ENCODE assay signal across 10 cellular contexts in the genomic region with DNA sequence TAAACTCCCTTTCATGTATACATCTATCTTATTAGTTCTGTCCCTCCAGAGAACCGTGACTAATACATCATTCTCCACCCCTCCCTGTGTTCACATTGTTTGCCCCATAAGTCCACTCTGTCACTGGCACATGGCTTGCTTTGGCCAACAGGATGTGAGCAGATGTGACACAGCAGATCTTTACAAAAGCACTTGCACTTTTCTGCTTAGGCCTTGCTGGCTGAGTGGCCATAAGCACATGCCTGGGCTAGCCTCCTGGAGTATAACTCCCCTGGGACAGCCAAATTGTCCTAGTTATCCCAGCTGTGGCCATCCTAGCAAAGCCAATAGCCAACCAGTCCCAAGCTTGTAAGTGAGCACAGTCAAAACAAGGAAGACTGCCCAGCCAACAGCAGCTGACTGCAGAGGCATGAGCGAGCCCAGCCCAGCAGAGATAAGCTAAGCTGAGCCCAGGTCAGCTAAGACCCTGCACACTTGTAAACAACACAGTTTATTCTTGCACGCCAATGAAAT. TPM values are rescaled to one million over a fixed set of nuclear protein-coding genes. Genes with fewer than 3 reads are reported as not detected.
DNase-seq lines count a peak whose midpoint lies in the region; ATAC-seq and TF ChIP-seq lines count a peak whose summit lies in the region.
"Had no signal": no experiment of that assay in that cellular context is flagged by ENCODE, and none has a peak within 500 bp of the region (broad histone marks: within the 10 kb centered on the region; RNA-seq: fewer than 3 reads in every experiment).

No MANE protein-coding gene starts in this region.

- H3K4me2 ChIP-seq in smooth muscle cell, result no peak overlapping the region

- H3K4me1 ChIP-seq in SJCRH30, result peaks cover 42% of the 10 kb centered on the region
- H3K4me1 ChIP-seq in smooth muscle cell (ENCODE audit: low read depth), result peaks cover 11% of the 10 kb centered on the region

- no peaks in the 10 kb centered on the region for H3K79me2 ChIP-seq in smooth muscle cell (ENCODE audit: low read depth)

- no peak for TF ChIP-seq CTCF in smooth muscle cell (IDR thresholded peaks at IDR 0.05; ENCODE audit: borderline replicate concordance, insufficient read depth, poor library complexity, severe bottlenecking)

- H3K36me3 ChIP-seq in SJCRH30 (no peaks in the 10 kb centered on the region), smooth muscle cell (ENCODE audit: low read depth) (no peaks in the 10 kb centered on the region)
- H3K36me3 ChIP-seq: thoracic aorta had no signal

- H3K27ac ChIP-seq in SJCRH30, result peak overlapping the region; percentile 99
- H3K27ac ChIP-seq in smooth muscle cell (ENCODE audit: low read depth), result no peak overlapping the region
- H3K27ac ChIP-seq: thoracic aorta had no signal

- no peak overlapping the region for H3K4me3 ChIP-seq in SJCRH30
- H3K4me3 ChIP-seq in smooth muscle cell, result no peak overlapping the region
- H3K4me3 ChIP-seq: thoracic aorta had no signal

- H2AFZ ChIP-seq in smooth muscle cell (ENCODE audit: low read depth), result no peak overlapping the region

- 71% methylated on average over 3 of the region's 3 CpGs for WGBS in smooth muscle cell (ENCODE audit: low lambda C conversion rate)

- H3K9me3 ChIP-seq in SJCRH30 (replicated peaks) (no peaks in the 10 kb centered on the region), smooth muscle cell (replicated peaks; ENCODE audit: low read depth) (no peaks in the 10 kb centered on the region)
- H3K9me3 ChIP-seq: thoracic aorta had no signal

- peak; percentile 17 for DNase-seq in ELF-1 (ENCODE audit: low read depth, low spot score)
- peak; percentile 91 to 97 for DNase-seq in SJCRH30
- DNase-seq in iris pigment epithelial cell (ENCODE audit: low read depth), result peak; percentile 64
- no peak for DNase-seq in smooth muscle cell (lab: John Stamatoyannopoulos, UW; ENCODE audit: unreplicated experiment)
- DNase-seq in stimulated activated CD4-positive, alpha-beta T cell treated with anti-CD3 and anti-CD28 coated beads, Interleukin-4, amount 100 ng/mL, for 1 hour, result no peak
- no peak for DNase-seq in activated T-cell treated with anti-CD3 and anti-CD28 coated beads, Interleukin-2, amount 50 U/mL, for 48 hours
- DNase-seq: activated CD8-positive, alpha-beta memory T cell treated with anti-CD3 and anti-CD28 coated beads, Interleukin-2, amount 50 U/mL, for 4 hours had no signal

- no peak overlapping the region for H3K9ac ChIP-seq in smooth muscle cell (ENCODE audit: low read depth)

- H4K20me1 ChIP-seq in smooth muscle cell (ENCODE audit: low read depth), result no peaks in the 10 kb centered on the region

- no peaks in the 10 kb centered on the region for H3F3A ChIP-seq in smooth muscle cell (ENCODE audit: low read depth)

- no peaks in the 10 kb centered on the region for H3K27me3 ChIP-seq in SJCRH30
- H3K27me3 ChIP-seq in smooth muscle cell (ENCODE audit: low read depth), result no peaks in the 10 kb centered on the region

- ATAC-seq in HG02623 (IDR thresholded peaks at IDR 0.05; ENCODE audit: unreplicated experiment) (peak; percentile 50), SK-N-SH treated with all-trans-retinoic acid at 6 μM for 48 hours (no peak)

TF ChIP-seq in SK-N-SH treated with all-trans-retinoic acid at 6 μM for 48 hours, 23 proteins besides CTCF, POLR2A, EP300 and RAD21 (continues in another document):
- no peak for TF ChIP-seq ZC3H10 (CRISPR knock-in tag; IDR thresholded peaks at IDR 0.05)
- no peak for TF ChIP-seq ZFP30 (CRISPR knock-in tag; IDR thresholded peaks at IDR 0.05)
- TF ChIP-seq ZNF565 (CRISPR knock-in tag; conservative IDR thresholded peaks at IDR 0.05; ENCODE audit: low read depth), result no peak
- TF ChIP-seq, protein P1, sequence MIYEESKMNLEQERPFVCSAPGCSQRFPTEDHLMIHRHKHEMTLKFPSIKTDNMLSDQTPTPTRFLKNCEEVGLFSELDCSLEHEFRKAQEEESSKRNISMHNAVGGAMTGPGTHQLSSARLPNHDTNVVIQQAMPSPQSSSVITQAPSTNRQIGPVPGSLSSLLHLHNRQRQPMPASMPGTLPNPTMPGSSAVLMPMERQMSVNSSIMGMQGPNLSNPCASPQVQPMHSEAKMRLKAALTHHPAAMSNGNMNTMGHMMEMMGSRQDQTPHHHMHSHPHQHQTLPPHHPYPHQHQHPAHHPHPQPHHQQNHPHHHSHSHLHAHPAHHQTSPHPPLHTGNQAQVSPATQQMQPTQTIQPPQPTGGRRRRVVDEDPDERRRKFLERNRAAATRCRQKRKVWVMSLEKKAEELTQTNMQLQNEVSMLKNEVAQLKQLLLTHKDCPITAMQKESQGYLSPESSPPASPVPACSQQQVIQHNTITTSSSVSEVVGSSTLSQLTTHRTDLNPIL (CRISPR knock-in tag; IDR thresholded peaks at IDR 0.05; ENCODE audit: low read depth), result no peak
- no peak for TF ChIP-seq TOX (CRISPR knock-in tag; IDR thresholded peaks at IDR 0.05; ENCODE audit: borderline replicate concordance)
- TF ChIP-seq, protein P2, sequence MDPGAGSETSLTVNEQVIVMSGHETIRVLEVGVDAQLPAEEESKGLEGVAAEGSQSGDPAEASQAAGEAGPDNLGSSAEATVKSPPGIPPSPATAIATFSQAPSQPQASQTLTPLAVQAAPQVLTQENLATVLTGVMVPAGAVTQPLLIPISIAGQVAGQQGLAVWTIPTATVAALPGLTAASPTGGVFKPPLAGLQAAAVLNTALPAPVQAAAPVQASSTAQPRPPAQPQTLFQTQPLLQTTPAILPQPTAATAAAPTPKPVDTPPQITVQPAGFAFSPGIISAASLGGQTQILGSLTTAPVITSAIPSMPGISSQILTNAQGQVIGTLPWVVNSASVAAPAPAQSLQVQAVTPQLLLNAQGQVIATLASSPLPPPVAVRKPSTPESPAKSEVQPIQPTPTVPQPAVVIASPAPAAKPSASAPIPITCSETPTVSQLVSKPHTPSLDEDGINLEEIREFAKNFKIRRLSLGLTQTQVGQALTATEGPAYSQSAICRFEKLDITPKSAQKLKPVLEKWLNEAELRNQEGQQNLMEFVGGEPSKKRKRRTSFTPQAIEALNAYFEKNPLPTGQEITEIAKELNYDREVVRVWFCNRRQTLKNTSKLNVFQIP (CRISPR knock-in tag; IDR thresholded peaks at IDR 0.05; ENCODE audit: borderline replicate concordance, low read depth), result no peak
- no peak for TF ChIP-seq BACH2 (CRISPR knock-in tag; IDR thresholded peaks at IDR 0.05; ENCODE audit: borderline replicate concordance)
- TF ChIP-seq ZNF70 (CRISPR knock-in tag; IDR thresholded peaks at IDR 0.05), result no peak
- TF ChIP-seq, protein P3, sequence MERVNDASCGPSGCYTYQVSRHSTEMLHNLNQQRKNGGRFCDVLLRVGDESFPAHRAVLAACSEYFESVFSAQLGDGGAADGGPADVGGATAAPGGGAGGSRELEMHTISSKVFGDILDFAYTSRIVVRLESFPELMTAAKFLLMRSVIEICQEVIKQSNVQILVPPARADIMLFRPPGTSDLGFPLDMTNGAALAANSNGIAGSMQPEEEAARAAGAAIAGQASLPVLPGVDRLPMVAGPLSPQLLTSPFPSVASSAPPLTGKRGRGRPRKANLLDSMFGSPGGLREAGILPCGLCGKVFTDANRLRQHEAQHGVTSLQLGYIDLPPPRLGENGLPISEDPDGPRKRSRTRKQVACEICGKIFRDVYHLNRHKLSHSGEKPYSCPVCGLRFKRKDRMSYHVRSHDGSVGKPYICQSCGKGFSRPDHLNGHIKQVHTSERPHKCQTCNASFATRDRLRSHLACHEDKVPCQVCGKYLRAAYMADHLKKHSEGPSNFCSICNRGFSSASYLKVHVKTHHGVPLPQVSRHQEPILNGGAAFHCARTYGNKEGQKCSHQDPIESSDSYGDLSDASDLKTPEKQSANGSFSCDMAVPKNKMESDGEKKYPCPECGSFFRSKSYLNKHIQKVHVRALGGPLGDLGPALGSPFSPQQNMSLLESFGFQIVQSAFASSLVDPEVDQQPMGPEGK (CRISPR knock-in tag; IDR thresholded peaks at IDR 0.05; ENCODE audit: borderline replicate concordance), result no peak
- TF ChIP-seq, protein P4, sequence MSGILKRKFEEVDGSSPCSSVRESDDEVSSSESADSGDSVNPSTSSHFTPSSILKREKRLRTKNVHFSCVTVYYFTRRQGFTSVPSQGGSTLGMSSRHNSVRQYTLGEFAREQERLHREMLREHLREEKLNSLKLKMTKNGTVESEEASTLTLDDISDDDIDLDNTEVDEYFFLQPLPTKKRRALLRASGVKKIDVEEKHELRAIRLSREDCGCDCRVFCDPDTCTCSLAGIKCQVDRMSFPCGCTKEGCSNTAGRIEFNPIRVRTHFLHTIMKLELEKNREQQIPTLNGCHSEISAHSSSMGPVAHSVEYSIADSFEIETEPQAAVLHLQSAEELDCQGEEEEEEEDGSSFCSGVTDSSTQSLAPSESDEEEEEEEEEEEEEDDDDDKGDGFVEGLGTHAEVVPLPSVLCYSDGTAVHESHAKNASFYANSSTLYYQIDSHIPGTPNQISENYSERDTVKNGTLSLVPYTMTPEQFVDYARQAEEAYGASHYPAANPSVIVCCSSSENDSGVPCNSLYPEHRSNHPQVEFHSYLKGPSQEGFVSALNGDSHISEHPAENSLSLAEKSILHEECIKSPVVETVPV (CRISPR knock-in tag; IDR thresholded peaks at IDR 0.05), result no peak
- TF ChIP-seq OSR1 (CRISPR knock-in tag; IDR thresholded peaks at IDR 0.05), result no peak
- TF ChIP-seq, protein P5, sequence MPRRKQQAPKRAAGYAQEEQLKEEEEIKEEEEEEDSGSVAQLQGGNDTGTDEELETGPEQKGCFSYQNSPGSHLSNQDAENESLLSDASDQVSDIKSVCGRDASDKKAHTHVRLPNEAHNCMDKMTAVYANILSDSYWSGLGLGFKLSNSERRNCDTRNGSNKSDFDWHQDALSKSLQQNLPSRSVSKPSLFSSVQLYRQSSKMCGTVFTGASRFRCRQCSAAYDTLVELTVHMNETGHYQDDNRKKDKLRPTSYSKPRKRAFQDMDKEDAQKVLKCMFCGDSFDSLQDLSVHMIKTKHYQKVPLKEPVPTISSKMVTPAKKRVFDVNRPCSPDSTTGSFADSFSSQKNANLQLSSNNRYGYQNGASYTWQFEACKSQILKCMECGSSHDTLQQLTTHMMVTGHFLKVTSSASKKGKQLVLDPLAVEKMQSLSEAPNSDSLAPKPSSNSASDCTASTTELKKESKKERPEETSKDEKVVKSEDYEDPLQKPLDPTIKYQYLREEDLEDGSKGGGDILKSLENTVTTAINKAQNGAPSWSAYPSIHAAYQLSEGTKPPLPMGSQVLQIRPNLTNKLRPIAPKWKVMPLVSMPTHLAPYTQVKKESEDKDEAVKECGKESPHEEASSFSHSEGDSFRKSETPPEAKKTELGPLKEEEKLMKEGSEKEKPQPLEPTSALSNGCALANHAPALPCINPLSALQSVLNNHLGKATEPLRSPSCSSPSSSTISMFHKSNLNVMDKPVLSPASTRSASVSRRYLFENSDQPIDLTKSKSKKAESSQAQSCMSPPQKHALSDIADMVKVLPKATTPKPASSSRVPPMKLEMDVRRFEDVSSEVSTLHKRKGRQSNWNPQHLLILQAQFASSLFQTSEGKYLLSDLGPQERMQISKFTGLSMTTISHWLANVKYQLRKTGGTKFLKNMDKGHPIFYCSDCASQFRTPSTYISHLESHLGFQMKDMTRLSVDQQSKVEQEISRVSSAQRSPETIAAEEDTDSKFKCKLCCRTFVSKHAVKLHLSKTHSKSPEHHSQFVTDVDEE (CRISPR knock-in tag; IDR thresholded peaks at IDR 0.05), result no peak
- no peak for TF ChIP-seq RARB (CRISPR knock-in tag; IDR thresholded peaks at IDR 0.05)

RNA-seq across cellular contexts. Expression of a gene that starts 9.7 kb away (rescaled TPM):
- total RNA-seq in SJCRH30 (2014; rRNA removed; shearing (Covaris generic)), result 200 and 214 TPM in 2 replicates
- total RNA-seq in smooth muscle cell, result 244 and 326 TPM in 2 replicates
- 310 and 372 TPM in 2 replicates for polyA plus RNA-seq in smooth muscle cell

Comparison
In these comparisons a context has a peak if more than half of its experiments do, and no peak if none do; other contexts are left out.
1. DNase-seq: peak in ELF-1 (single experiment), SJCRH30 (2 of 2) and iris pigment epithelial cell (single experiment); none in smooth muscle cell (single experiment), stimulated activated CD4-positive, alpha-beta T cell treated with anti-CD3 and anti-CD28 coated beads, Interleukin-4, amount 100 ng/mL, for 1 hour (single experiment) and activated T-cell treated with anti-CD3 and anti-CD28 coated beads, Interleukin-2, amount 50 U/mL, for 48 hours (0 of 2).